In genomic region chr2:200274116-200275075, GRCh38 we compare ENCODE assay signal across 1 cellular context.
A peak's percentile ranks its signal among the peaks of the same experiment; 100 is the strongest.
TF ChIP-seq lines count a peak whose summit lies in the region.

No MANE protein-coding gene starts in this region.

TF ChIP-seq in HepG2, 621 proteins besides CTCF, POLR2A, EP300 and RAD21 (continued from another document):
- TF ChIP-seq POLR2AphosphoS2 (IDR thresholded peaks at IDR 0.05; ENCODE audit: low read depth, low read length) (no peak), HDAC2 (CRISPR knock-in tag; IDR thresholded peaks at IDR 0.05) (peak; percentile 32; the same call in 1 of the 2 replicates), RFXAP (CRISPR knock-in tag; IDR thresholded peaks at IDR 0.05; ENCODE audit: borderline replicate concordance) (no peak), FOXP1 (IDR thresholded peaks at IDR 0.05) (no peak), FOXP1 (CRISPR knock-in tag; IDR thresholded peaks at IDR 0.05) (0 out of 2 replicates have a peak, but pooled peaks have one; percentile 20)
